18 cellular contexts compared by ENCODE assay signal in genomic region chr6:147448775-147449174, GRCh38. TPM values are rescaled to one million over a fixed set of nuclear protein-coding genes. Genes with fewer than 3 reads are reported as not detected.
"Had no signal": no experiment of that assay in that cellular context is flagged by ENCODE, and none has a peak within 500 bp of the region (broad histone marks: within the 10 kb centered on the region; RNA-seq: fewer than 3 reads in every experiment).

No MANE protein-coding gene starts in this region.

- H3K9me3 Mint-ChIP-seq: activated naive CD8-positive, alpha-beta T cell treated with anti-CD3 and anti-CD28 coated beads, Interleukin-2, amount 10 ng/mL, durations not matched to agents 7 days and 5 days; activated T-helper 1 cell treated with anti-CD3 and anti-CD28 coated beads, Interleukin-12 subunit alpha, Interleukin-12 subunit beta, Interleukin-2, Interleukin-4 antibody, amounts not matched to agents 30 ng/mL and 10 ng/mL and 1 ng/mL, durations not matched to agents 14 hours and 24 hours and 36 hours; effector memory CD8-positive, alpha-beta T cell had no signal

- H3K9me3 ChIP-seq: prostate gland, right atrium auricular region, tibial nerve, vagina had no signal

- DNase-seq: activated CD4-positive, alpha-beta T cell treated with anti-CD3 and anti-CD28 coated beads for 1 hour; activated CD4-positive, alpha-beta T cell treated with anti-CD3 and anti-CD28 coated beads, Interleukin-2, amount 50 U/mL, for 48 hours; activated naive CD4-positive, alpha-beta T cell treated with Interleukin-2 at 50 U/mL for 16 hours; activated naive CD8-positive, alpha-beta T cell treated with anti-CD3 and anti-CD28 coated beads, Interleukin-2, amount 10 ng/mL, durations not matched to agents 7 days and 5 days; effector memory CD8-positive, alpha-beta T cell; foreskin keratinocyte; hypothalamus; stimulated activated naive CD8-positive, alpha-beta T cell treated with anti-CD3 and anti-CD28 coated beads, Interleukin-15, Interleukin-2, amounts not matched to agents 100 U/mL and 50 U/mL, for 24 hours; T-helper 2 cell had no signal

- H3K4me3 ChIP-seq: lung, prostate gland, right atrium auricular region, tibial nerve, vagina had no signal

- H3K4me1 ChIP-seq: foreskin keratinocyte, prostate gland, right atrium auricular region, tibial nerve had no signal

- H3K27ac ChIP-seq: epithelial cell of prostate, foreskin keratinocyte, prostate gland, right atrium auricular region, tibial nerve, vagina, VCaP had no signal

- H3K4me3 Mint-ChIP-seq: activated naive CD8-positive, alpha-beta T cell treated with anti-CD3 and anti-CD28 coated beads, Interleukin-2, amount 10 ng/mL, durations not matched to agents 7 days and 5 days; activated T-helper 1 cell treated with anti-CD3 and anti-CD28 coated beads, Interleukin-12 subunit alpha, Interleukin-12 subunit beta, Interleukin-2, Interleukin-4 antibody, amounts not matched to agents 30 ng/mL and 10 ng/mL and 1 ng/mL, durations not matched to agents 14 hours and 24 hours and 36 hours; effector memory CD8-positive, alpha-beta T cell had no signal

- H3K27me3 ChIP-seq: foreskin keratinocyte, right atrium auricular region, tibial nerve, vagina had no signal

- H3K36me3 Mint-ChIP-seq: activated naive CD8-positive, alpha-beta T cell treated with anti-CD3 and anti-CD28 coated beads, Interleukin-2, amount 10 ng/mL, durations not matched to agents 7 days and 5 days had no signal

- H3K36me3 ChIP-seq: prostate gland, right atrium auricular region, tibial nerve, vagina had no signal

- H3K4me1 Mint-ChIP-seq: activated naive CD8-positive, alpha-beta T cell treated with anti-CD3 and anti-CD28 coated beads, Interleukin-2, amount 10 ng/mL, durations not matched to agents 7 days and 5 days had no signal

- H3K27ac Mint-ChIP-seq: activated naive CD8-positive, alpha-beta T cell treated with anti-CD3 and anti-CD28 coated beads, Interleukin-2, amount 10 ng/mL, durations not matched to agents 7 days and 5 days; activated T-helper 1 cell treated with anti-CD3 and anti-CD28 coated beads, Interleukin-12 subunit alpha, Interleukin-12 subunit beta, Interleukin-2, Interleukin-4 antibody, amounts not matched to agents 30 ng/mL and 10 ng/mL and 1 ng/mL, durations not matched to agents 14 hours and 24 hours and 36 hours; effector memory CD8-positive, alpha-beta T cell had no signal

- ATAC-seq: effector memory CD8-positive, alpha-beta T cell; left lobe of liver; stimulated activated naive CD8-positive, alpha-beta T cell treated with anti-CD3 and anti-CD28 coated beads, Interleukin-15, Interleukin-2, amounts not matched to agents 100 U/mL and 50 U/mL, for 24 hours had no signal

RNA-seq across cellular contexts. Expression of gene SAMD5, which starts 59.7 kb away (rescaled TPM):
- total RNA-seq: activated naive CD8-positive, alpha-beta T cell treated with anti-CD3 and anti-CD28 coated beads, Interleukin-2, amount 10 ng/mL, durations not matched to agents 7 days and 5 days had no signal
